In genomic region chr9:16689352-16689938, GRCh38 we compare ENCODE assay signal across 15 cellular contexts.
A peak's percentile ranks its signal among the peaks of the same experiment; 100 is the strongest.
DNase-seq lines count a peak whose midpoint lies in the region; FAIRE-seq and TF ChIP-seq lines count a peak whose summit lies in the region.
"Had no signal": no experiment of that assay in that cellular context is flagged by ENCODE, and none has a peak within 500 bp of the region (broad histone marks: within the 10 kb centered on the region; RNA-seq: fewer than 3 reads in every experiment).

No MANE protein-coding gene starts in this region.

- CTCF ChIA-PET in HEK293 (lab: Yijun Ruan, JAX) (interaction anchor here (0.6 to 0.7 kb wide), 2 partner anchors 47 to 270 kb away, joined by 3 read pairs; no protein-coding TSS in a partner anchor), endothelial cell of umbilical vein (lab: Charles Lee) (interaction anchor here (0.7 to 2.0 kb wide), 4 partner anchors 15 to 37 kb away, joined by 3 to 7 read pairs (median 4); no protein-coding TSS in a partner anchor)

- POLR2A ChIA-PET in HEK293 (lab: Yijun Ruan, JAX): interaction anchor here (0.7 to 1.2 kb wide), 3 partner anchors 16 to 30 kb away, joined by 3 to 13 read pairs (median 4); no protein-coding TSS in a partner anchor
- POLR2A ChIA-PET in endothelial cell of umbilical vein (lab: Charles Lee): interaction anchor here (0.9 to 1.0 kb wide), 2 partner anchors 15 to 42 kb away, joined by 3 read pairs; no protein-coding TSS in a partner anchor

- TF ChIP-seq POLR2A in endothelial cell of umbilical vein (IDR thresholded peaks at IDR 0.05; ENCODE audit: low read depth, low read length) (no peak), erythroblast (IDR thresholded peaks at IDR 0.05; ENCODE audit: low read length) (no peak)

- H3K4me2 ChIP-seq in endothelial cell of umbilical vein (ENCODE audit: insufficient read depth, low read length): peak overlapping the region; percentile 36

- H3K4me1 ChIP-seq in HEK293 (ENCODE audit: control insufficient read depth, insufficient read depth, low read length): peaks cover 22% of the 10 kb centered on the region
- peaks cover 33% of the 10 kb centered on the region for H3K4me1 ChIP-seq in endothelial cell of umbilical vein (ENCODE audit: control insufficient read depth, extremely low read depth, insufficient read depth, low read length)

- no peak overlapping the region for H2AFZ ChIP-seq in endothelial cell of umbilical vein (ENCODE audit: low read depth, low read length)

- peak overlapping the region; percentile 43 for H3K9ac ChIP-seq in endothelial cell of umbilical vein (replicated peaks; ENCODE audit: extremely low read depth, insufficient read depth, low read length)

- no peaks in the 10 kb centered on the region for H3K27me3 ChIP-seq in endothelial cell of umbilical vein (ENCODE audit: control insufficient read depth in 2 of 2, insufficient read depth in 2 of 2, low read length in 2 of 2)

- no peaks in the 10 kb centered on the region for H3K9me1 ChIP-seq in endothelial cell of umbilical vein (replicated peaks; ENCODE audit: control insufficient read depth, extremely low read depth, insufficient read depth, low read length)

- no peaks in the 10 kb centered on the region for H4K20me1 ChIP-seq in endothelial cell of umbilical vein (replicated peaks; ENCODE audit: control insufficient read depth, extremely low read depth, insufficient read depth, low read length)

- H3K4me3 ChIP-seq in HEK293 (ENCODE audit: low read depth, low read length): no peak overlapping the region
- peak overlapping the region in 1 of 3 experiments; percentile 7 for H3K4me3 ChIP-seq in endothelial cell of umbilical vein (replicated peaks in 1 of 3; ENCODE audit: insufficient read depth in 1 of 3, low read depth in 1 of 3, low read length in 3 of 3)
- H3K4me3 ChIP-seq: lower lobe of right lung had no signal

- dilution Hi-C loops in endothelial cell of umbilical vein (cut with MboI; ENCODE audit: extremely low pct_ligation_motif_present, low sequenced_read_pairs): no loop called here

- H3K27ac ChIP-seq in HEK293 (ENCODE audit: extremely low read depth, low read depth, low read length) (peak overlapping the region; percentile 63), endothelial cell of umbilical vein (ENCODE audit: insufficient read depth, low read depth, low read length) (peak overlapping the region; percentile 42)
- H3K27ac ChIP-seq: lower lobe of right lung had no signal

- peak; percentile 84 for FAIRE-seq in endothelial cell of umbilical vein (lab: Jason Lieb, UNC)
- FAIRE-seq: GM18507, HTR-8/SVneo had no signal

- H3K79me2 ChIP-seq in endothelial cell of umbilical vein (ENCODE audit: control insufficient read depth, insufficient read depth, low read length): peaks cover 30% of the 10 kb centered on the region

- peak; percentile 49 to 74 for DNase-seq in NCI-H446 (lab: John Stamatoyannopoulos, UW)
- peak; percentile 83 for DNase-seq in endothelial cell of umbilical vein (ENCODE audit: low read depth, low spot score)
- DNase-seq in renal cortical epithelial cell (ENCODE audit: low read depth): peak; percentile 30
- DNase-seq in AG08395 (ENCODE audit: low spot score): no peak
- no peak for DNase-seq in inferior parietal cortex (ENCODE audit: extremely low spot score)
- no peak for DNase-seq in erythroblast (lab: John Stamatoyannopoulos, UW)
- no peak for DNase-seq in stimulated activated CD4-positive, alpha-beta T cell treated with anti-CD3 and anti-CD28 coated beads, Interleukin-12 subunit alpha, Interleukin-12 subunit beta, amount 100 ng/mL, for 4 hours
- DNase-seq: activated CD4-positive, alpha-beta T cell treated with anti-CD3 and anti-CD28 coated beads for 48 hours; activated naive CD4-positive, alpha-beta T cell treated with anti-CD3 and anti-CD28 coated beads, Interleukin-2, amount 50 U/mL, for 16 hours; DND-41; foreskin melanocyte; lower lobe of right lung had no signal

- TF ChIP-seq CTCF in HEK293 (tag by site-specific recombination; IDR thresholded peaks at IDR 0.05) (no peak), endothelial cell of umbilical vein (IDR thresholded peaks at IDR 0.05; ENCODE audit: extremely low read depth in 1 of 2, insufficient read depth in 1 of 2, low read depth in 1 of 2, low read length in 2 of 2) (no peak)

- intact Hi-C loops in endothelial cell of umbilical vein (cut with micrococcal nuclease): loop anchor here (1.0 to 5.0 kb wide), 2 partner anchors 16 to 62 kb away; no protein-coding TSS in a partner anchor

- no peaks in the 10 kb centered on the region for H3K36me3 ChIP-seq in HEK293 (ENCODE audit: control insufficient read depth in 2 of 2, insufficient read depth in 1 of 2, low read length in 2 of 2)
- no peaks in the 10 kb centered on the region for H3K36me3 ChIP-seq in endothelial cell of umbilical vein (ENCODE audit: control insufficient read depth in 2 of 2, extremely low read depth in 1 of 2, insufficient read depth in 2 of 2, low read length in 2 of 2)
- H3K36me3 ChIP-seq: lower lobe of right lung had no signal

- H3K9me3 ChIP-seq in HEK293 (ENCODE audit: control insufficient read depth, insufficient read depth, low read depth, low read length) (no peaks in the 10 kb centered on the region), endothelial cell of umbilical vein (replicated peaks; ENCODE audit: control insufficient read depth, insufficient read depth, low read length) (no peaks in the 10 kb centered on the region)
- H3K9me3 ChIP-seq: lower lobe of right lung had no signal

- no TSS peak for BruUV-seq in endothelial cell of umbilical vein (replicated peaks; lab: Mats Ljungman, UMichigan)

TF ChIP-seq in HEK293, 187 proteins besides CTCF, POLR2A, EP300 and RAD21 (continues in another document):
- TF ChIP-seq BCL6B (tag by site-specific recombination; IDR thresholded peaks at IDR 0.05): no peak
- no peak for TF ChIP-seq FEZF1 (tag by site-specific recombination; IDR thresholded peaks at IDR 0.05)
- no peak for TF ChIP-seq ZNF24 (tag by site-specific recombination; IDR thresholded peaks at IDR 0.05)
- TF ChIP-seq ZNF830 (tag by site-specific recombination; IDR thresholded peaks at IDR 0.05; ENCODE audit: low read depth): no peak
- no peak for TF ChIP-seq ZBTB26 (tag by site-specific recombination; optimal IDR thresholded peaks at IDR 0.05)

TF ChIP-seq in endothelial cell of umbilical vein, 7 proteins besides CTCF, POLR2A, EP300 and RAD21:
- TF ChIP-seq FOS (IDR thresholded peaks at IDR 0.05; ENCODE audit: borderline replicate concordance, insufficient read depth, low read length) (no peak), POLR2AphosphoS5 (IDR thresholded peaks at IDR 0.05; ENCODE audit: insufficient read depth, low read depth, low read length) (no peak), GATA2 (IDR thresholded peaks at IDR 0.05; ENCODE audit: insufficient read depth, insufficient read length, low read depth, low read length) (no peak), MAX (IDR thresholded peaks at IDR 0.05; ENCODE audit: insufficient read depth, insufficient read length) (no peak), JUN (IDR thresholded peaks at IDR 0.05; ENCODE audit: borderline replicate concordance, insufficient read depth, insufficient read length, low read depth) (no peak)
TF ChIP-seq in endothelial cell of umbilical vein: peak in this region for 0.

Comparison
In these comparisons a context has a peak if more than half of its experiments do, and no peak if none do; other contexts are left out.
1. DNase-seq: peak in NCI-H446 (2 of 2), endothelial cell of umbilical vein (single experiment) and renal cortical epithelial cell (single experiment); none in AG08395 (single experiment), inferior parietal cortex (single experiment), erythroblast (0 of 2) and stimulated activated CD4-positive, alpha-beta T cell treated with anti-CD3 and anti-CD28 coated beads, Interleukin-12 subunit alpha, Interleukin-12 subunit beta, amount 100 ng/mL, for 4 hours (single experiment).